ENCODE assay signal across 8 cellular contexts in genomic region chr15:90059208-90059985, GRCh38. TPM values are rescaled to one million over a fixed set of nuclear protein-coding genes. Genes with fewer than 3 reads are reported as not detected.
DNase-seq lines count a peak whose midpoint lies in the region; ATAC-seq, FAIRE-seq and TF ChIP-seq lines count a peak whose summit lies in the region.

No MANE protein-coding gene starts in this region.

- no peaks in the 10 kb centered on the region for H3K27me3 ChIP-seq in HepG2 (ENCODE audit: control insufficient read depth in 1 of 2, insufficient read depth in 2 of 2, low read length in 2 of 2)

- TF ChIP-seq EP300 in HepG2 (IDR thresholded peaks at IDR 0.05; ENCODE audit: low read depth in 2 of 2, low read length in 2 of 2), result no peak
- TF ChIP-seq EP300 in HepG2 (CRISPR knock-in tag; IDR thresholded peaks at IDR 0.05; ENCODE audit: borderline replicate concordance), result no peak

- no TSS peak for BruUV-seq in HepG2 (replicated peaks; lab: Mats Ljungman, UMichigan)

- 40% methylated on average over 12 of the region's 21 CpGs for WGBS in HepG2 (ENCODE audit: low lambda C conversion rate)

- peak overlapping the region; percentile 91 for H3K27ac Mint-ChIP-seq in activated naive CD8-positive, alpha-beta T cell treated with anti-CD3 and anti-CD28 coated beads, Interleukin-2, amount 10 ng/mL, durations not matched to agents 7 days and 5 days

- CTCF ChIA-PET in HepG2 (lab: Yijun Ruan, JAX; ENCODE audit: low intra/inter-chr PET ratio, low total read pairs), result no interaction called here

- intact Hi-C loops in HepG2 (cut with micrococcal nuclease; ENCODE audit: unreplicated experiment), result no loop called here

- no peak for TF ChIP-seq RAD21 in HepG2 (CRISPR knock-in tag; IDR thresholded peaks at IDR 0.05)

- POLR2A ChIA-PET in activated naive CD8-positive, alpha-beta T cell treated with anti-CD3 and anti-CD28 coated beads, Interleukin-2, amount 10 ng/mL, durations not matched to agents 7 days and 5 days (lab: Charles Lee), result interaction anchor here (0.9 to 1.4 kb wide), 7 partner anchors 12 to 57 kb away, joined by 3 to 6 read pairs (median 5); no protein-coding TSS in a partner anchor
- POLR2A ChIA-PET in HepG2 (lab: Yijun Ruan, JAX), result no interaction called here

- DNase-seq in T follicular helper cell (ENCODE audit: low read depth) (peak; percentile 36), HepG2 (ENCODE audit: low spot score) (peak; percentile 31), NCI-H1417 treated with DMSO at 0.1 percent for 48 hours (lab: John Stamatoyannopoulos, UW) (no peak), NCI-H2107 treated with DMSO at 0.1 percent for 48 hours (lab: John Stamatoyannopoulos, UW; ENCODE audit: unreplicated experiment) (no peak)
- peak; percentile 77 for DNase-seq in activated naive CD8-positive, alpha-beta T cell treated with anti-CD3 and anti-CD28 coated beads, Interleukin-2, amount 10 ng/mL, durations not matched to agents 7 days and 5 days
- peak; percentile 79 to 81 for DNase-seq in stimulated activated CD8-positive, alpha-beta memory T cell treated with anti-CD3 and anti-CD28 coated beads, Interleukin-15, amount 100 ng/mL, for 48 hours (ENCODE audit: low read depth in 2 of 2)

- no peaks in the 10 kb centered on the region for H3K9me3 ChIP-seq in HepG2 (ENCODE audit: low read length)

- peak overlapping the region in 2 of 3 experiments; percentile 13 to 23; a peak in 2 of 6 replicates for H3K4me3 ChIP-seq in HepG2 (replicated peaks in 1 of 3; ENCODE audit: insufficient read depth in 1 of 3, low read depth in 2 of 3, low read length in 3 of 3)

- peak overlapping the region; percentile 44 for H3K27ac ChIP-seq in HepG2 (ENCODE audit: extremely low read length, insufficient read depth, low read length)

- no peaks in the 10 kb centered on the region for H3K36me3 ChIP-seq in HepG2 (replicated peaks in 1 of 2; ENCODE audit: control insufficient read depth in 1 of 2, insufficient read depth in 2 of 2, low read length in 2 of 2)

- peaks cover 27% of the 10 kb centered on the region for H3K4me1 Mint-ChIP-seq in activated naive CD8-positive, alpha-beta T cell treated with anti-CD3 and anti-CD28 coated beads, Interleukin-2, amount 10 ng/mL, durations not matched to agents 7 days and 5 days

- H3K27me3 Mint-ChIP-seq in activated naive CD8-positive, alpha-beta T cell treated with anti-CD3 and anti-CD28 coated beads, Interleukin-2, amount 10 ng/mL, durations not matched to agents 7 days and 5 days, result no peaks in the 10 kb centered on the region

- H3K4me3 Mint-ChIP-seq in activated naive CD8-positive, alpha-beta T cell treated with anti-CD3 and anti-CD28 coated beads, Interleukin-2, amount 10 ng/mL, durations not matched to agents 7 days and 5 days, result peak overlapping the region; percentile 66

- H3K36me3 Mint-ChIP-seq in activated naive CD8-positive, alpha-beta T cell treated with anti-CD3 and anti-CD28 coated beads, Interleukin-2, amount 10 ng/mL, durations not matched to agents 7 days and 5 days, result peaks cover 2% of the 10 kb centered on the region

- peak overlapping the region; percentile 49 for H3K4me2 ChIP-seq in HepG2 (ENCODE audit: low read depth, low read length)

- H2AFZ ChIP-seq in HepG2 (ENCODE audit: low read length), result no peak overlapping the region

- no peak for FAIRE-seq in HepG2 (lab: Jason Lieb, UNC)

- H4K20me1 ChIP-seq in HepG2 (ENCODE audit: insufficient read depth, low read length), result peaks cover 7% of the 10 kb centered on the region

- in situ Hi-C loops in GM18951 (cut with MboI; ENCODE audit: low sequenced_read_pairs, unreplicated experiment), result no loop called here
- in situ Hi-C loops in HepG2 (cut with HindIII; ENCODE audit: extremely low pct_ligation_motif_present, low pct_unique_long_range_greater_than_20kb), result no loop called here

- peaks cover 3% of the 10 kb centered on the region for H3K79me2 ChIP-seq in HepG2 (ENCODE audit: insufficient read depth, low read length)

- no peaks in the 10 kb centered on the region for H3K9me3 Mint-ChIP-seq in activated naive CD8-positive, alpha-beta T cell treated with anti-CD3 and anti-CD28 coated beads, Interleukin-2, amount 10 ng/mL, durations not matched to agents 7 days and 5 days

- peak; percentile 81 for ATAC-seq in HG03103 (IDR thresholded peaks at IDR 0.05; ENCODE audit: low read depth, unreplicated experiment)
- ATAC-seq in activated naive CD8-positive, alpha-beta T cell treated with anti-CD3 and anti-CD28 coated beads, Interleukin-2, amount 10 ng/mL, durations not matched to agents 7 days and 5 days (ENCODE audit: low read depth), result peak; percentile 99
- peak; percentile 51 for ATAC-seq in HepG2

- TF ChIP-seq CTCF in HepG2 (CRISPR knock-in tag; IDR thresholded peaks at IDR 0.05), result no peak

- peak; percentile 38 for TF ChIP-seq POLR2A in GM18951 (IDR thresholded peaks at IDR 0.05; ENCODE audit: extremely low read depth, insufficient read depth, insufficient read length)
- TF ChIP-seq POLR2A in HepG2 (IDR thresholded peaks at IDR 0.05; ENCODE audit: insufficient read depth in 1 of 2, low read depth in 2 of 2, low read length in 2 of 2), result no peak

- peaks cover 33% of the 10 kb centered on the region for H3K4me1 ChIP-seq in HepG2 (ENCODE audit: insufficient read depth, low read length)

- peak overlapping the region; percentile 56 for H3K9ac ChIP-seq in HepG2 (ENCODE audit: insufficient read depth, low read depth, low read length)

TF ChIP-seq in HepG2, 621 proteins besides CTCF, POLR2A, EP300 and RAD21 (continues in another document):
- no peak for TF ChIP-seq ZNF468 (CRISPR knock-in tag; IDR thresholded peaks at IDR 0.05)
- no peak for TF ChIP-seq FOXM1 (CRISPR knock-in tag; IDR thresholded peaks at IDR 0.05)
- no peak for TF ChIP-seq KMT2A (CRISPR knock-in tag; IDR thresholded peaks at IDR 0.05)
- no peak for TF ChIP-seq AGO1 (IDR thresholded peaks at IDR 0.05; ENCODE audit: low read depth, low read length, poor library complexity, severe bottlenecking)
- TF ChIP-seq ZFX (CRISPR knock-in tag; IDR thresholded peaks at IDR 0.05; ENCODE audit: low read depth), result peak; percentile 73
- TF ChIP-seq ZNF20 (CRISPR knock-in tag; IDR thresholded peaks at IDR 0.05), result no peak
- TF ChIP-seq PHF8 (CRISPR knock-in tag; IDR thresholded peaks at IDR 0.05), result 0 out of 2 replicates have a peak, but pooled peaks have one; percentile 19

RNA-seq across cellular contexts. Expression of gene IDH2, which starts 42.9 kb away (rescaled TPM):
- total RNA-seq in activated naive CD8-positive, alpha-beta T cell treated with anti-CD3 and anti-CD28 coated beads, Interleukin-2, amount 10 ng/mL, durations not matched to agents 7 days and 5 days, result 100 to 1,000 TPM; 233 to 260 TPM
- 120 and 121 TPM in 2 replicates for total RNA-seq in HepG2 (2016; rRNA removed; fragmentation: Illumina TruSeq; extraction: Trizol)
- total RNA-seq in HepG2 (2016; cell fraction: cytosol; rRNA removed; fragmentation: Illumina TruSeq; extraction: Trizol; ENCODE audit: low read depth), result 37.5 and 39.4 TPM in 2 replicates
- total RNA-seq in HepG2 (2016; cell fraction: insoluble cytoplasmic fraction; rRNA removed; fragmentation: Illumina TruSeq; extraction: Trizol), result 108 and 124 TPM in 2 replicates
- 87.3 and 98.2 TPM in 2 replicates for total RNA-seq in HepG2 (2016; cell fraction: membrane; rRNA removed; fragmentation: Illumina TruSeq; extraction: Trizol)
- 50.6 and 54.5 TPM in 2 replicates for total RNA-seq in HepG2 (2016; cell fraction: nucleus; rRNA removed; fragmentation: Illumina TruSeq; extraction: Trizol)
- polyA plus RNA-seq in HepG2 (2011; rRNA removed), result 132 and 145 TPM in 2 replicates
- 85.2 and 137 TPM in 2 replicates for polyA plus RNA-seq in HepG2 (2011; cell fraction: cytosol; rRNA removed)
- 62.9 and 78.0 TPM in 2 replicates for polyA plus RNA-seq in HepG2 (2011; cell fraction: nucleus; rRNA removed)
- 57.4 and 73.4 TPM in 2 replicates for polyA plus RNA-seq in HepG2 (2012)
- 63.2 and 73.9 TPM in 2 replicates for polyA plus RNA-seq in HepG2 (2016; cell fraction: cytosol; fragmentation: Illumina TruSeq; extraction: Trizol; ENCODE audit: low read depth)
- polyA plus RNA-seq in HepG2 (2016; cell fraction: insoluble cytoplasmic fraction; fragmentation: Illumina TruSeq; extraction: Trizol; ENCODE audit: low read depth), result 130 and 145 TPM in 2 replicates
- 84.9 and 106 TPM in 2 replicates for polyA plus RNA-seq in HepG2 (2016; cell fraction: membrane; fragmentation: Illumina TruSeq; extraction: Trizol; ENCODE audit: low read depth)
- polyA plus RNA-seq in HepG2 (2016; cell fraction: nucleus; fragmentation: Illumina TruSeq; extraction: Trizol; ENCODE audit: insufficient read depth, low read depth), result 97.9 and 110 TPM in 2 replicates
- polyA minus RNA-seq in HepG2 (2011; rRNA and poly(A)+ RNA removed; ENCODE audit: low replicate concordance), result 34.4 and 160 TPM in 2 replicates
- polyA minus RNA-seq in HepG2 (2011; cell fraction: cytosol; rRNA and poly(A)+ RNA removed), result 67.1 and 76.1 TPM in 2 replicates
- polyA minus RNA-seq in HepG2 (2011; cell fraction: nucleus; rRNA and poly(A)+ RNA removed), result 14.7 and 18.4 TPM in 2 replicates

RNA-seq across cellular contexts. Expression of gene ZNF710, which starts 58.3 kb away (rescaled TPM):
- 10 to 100 TPM; 15.4 to 16.7 TPM for total RNA-seq in activated naive CD8-positive, alpha-beta T cell treated with anti-CD3 and anti-CD28 coated beads, Interleukin-2, amount 10 ng/mL, durations not matched to agents 7 days and 5 days
- total RNA-seq in HepG2 (2016; rRNA removed; fragmentation: Illumina TruSeq; extraction: Trizol), result 15.0 and 20.6 TPM in 2 replicates
- 7.6 and 7.9 TPM in 2 replicates for total RNA-seq in HepG2 (2016; cell fraction: cytosol; rRNA removed; fragmentation: Illumina TruSeq; extraction: Trizol; ENCODE audit: low read depth)
- total RNA-seq in HepG2 (2016; cell fraction: insoluble cytoplasmic fraction; rRNA removed; fragmentation: Illumina TruSeq; extraction: Trizol), result 12.0 and 18.4 TPM in 2 replicates
- total RNA-seq in HepG2 (2016; cell fraction: membrane; rRNA removed; fragmentation: Illumina TruSeq; extraction: Trizol), result 15.9 and 16.0 TPM in 2 replicates
- total RNA-seq in HepG2 (2016; cell fraction: nucleus; rRNA removed; fragmentation: Illumina TruSeq; extraction: Trizol), result 9.6 and 12.6 TPM in 2 replicates
- 4.7 and 5.8 TPM in 2 replicates for polyA plus RNA-seq in HepG2 (2011; rRNA removed)
- polyA plus RNA-seq in HepG2 (2011; cell fraction: cytosol; rRNA removed), result 4.2 and 5.3 TPM in 2 replicates
- 9.8 and 12.1 TPM in 2 replicates for polyA plus RNA-seq in HepG2 (2011; cell fraction: nucleus; rRNA removed)
- 18.0 and 18.4 TPM in 2 replicates for polyA plus RNA-seq in HepG2 (2012)
- 4.1 and 5.2 TPM in 2 replicates for polyA plus RNA-seq in HepG2 (2016; cell fraction: cytosol; fragmentation: Illumina TruSeq; extraction: Trizol; ENCODE audit: low read depth)
- 18.4 and 27.3 TPM in 2 replicates for polyA plus RNA-seq in HepG2 (2016; cell fraction: insoluble cytoplasmic fraction; fragmentation: Illumina TruSeq; extraction: Trizol; ENCODE audit: low read depth)
- polyA plus RNA-seq in HepG2 (2016; cell fraction: membrane; fragmentation: Illumina TruSeq; extraction: Trizol; ENCODE audit: low read depth), result 13.8 and 17.5 TPM in 2 replicates
- 30.8 and 43.0 TPM in 2 replicates for polyA plus RNA-seq in HepG2 (2016; cell fraction: nucleus; fragmentation: Illumina TruSeq; extraction: Trizol; ENCODE audit: insufficient read depth, low read depth)
- 14.3 and 17.4 TPM in 2 replicates for polyA minus RNA-seq in HepG2 (2011; rRNA and poly(A)+ RNA removed; ENCODE audit: low replicate concordance)
- polyA minus RNA-seq in HepG2 (2011; cell fraction: cytosol; rRNA and poly(A)+ RNA removed), result 7.8 and 14.2 TPM in 2 replicates
- 5.2 and 7.0 TPM in 2 replicates for polyA minus RNA-seq in HepG2 (2011; cell fraction: nucleus; rRNA and poly(A)+ RNA removed)

Comparison
In these comparisons a context has a peak if more than half of its experiments do, and no peak if none do; other contexts are left out.
1. DNase-seq: peak in T follicular helper cell (single experiment), activated naive CD8-positive, alpha-beta T cell treated with anti-CD3 and anti-CD28 coated beads, Interleukin-2, amount 10 ng/mL, durations not matched to agents 7 days and 5 days (single experiment), HepG2 (single experiment) and stimulated activated CD8-positive, alpha-beta memory T cell treated with anti-CD3 and anti-CD28 coated beads, Interleukin-15, amount 100 ng/mL, for 48 hours (2 of 2); none in NCI-H1417 treated with DMSO at 0.1 percent for 48 hours (single experiment) and NCI-H2107 treated with DMSO at 0.1 percent for 48 hours (single experiment).
2. Peak in every context shown above with its lines, with median percentiles within 50 percentile points of each other: ATAC-seq.